ENCODE assay signal across 19 cellular contexts in genomic region chr2:121613774-121614173, GRCh38.
"Had no signal": no experiment of that assay in that cellular context is flagged by ENCODE, and none has a peak within 500 bp of the region (broad histone marks: within the 10 kb centered on the region; RNA-seq: fewer than 3 reads in every experiment).

No MANE protein-coding gene starts in this region.

- H3K4me1 ChIP-seq: breast epithelium had no signal

- H3K4me3 ChIP-seq: ascending aorta, breast epithelium, lower lobe of right lung, ovary, stomach had no signal

- H3K27me3 ChIP-seq: ascending aorta, breast epithelium, ovary, stomach had no signal

- DNase-seq: activated CD4-positive, CD25-positive, alpha-beta regulatory T cell treated with anti-CD3 and anti-CD28 coated beads, Interleukin-2, amount 50 U/mL, for 72 hours; activated CD8-positive, alpha-beta memory T cell treated with anti-CD3 and anti-CD28 coated beads for 24 hours; activated CD8-positive, alpha-beta memory T cell treated with anti-CD3 and anti-CD28 coated beads, Interleukin-2, amount 50 U/mL, for 48 hours; activated effector memory CD4-positive, alpha-beta T cell treated with anti-CD3 and anti-CD28 coated beads, Interleukin-2, amount 50 U/mL, for 16 hours; activated T-cell treated with anti-CD3 and anti-CD28 coated beads, Interleukin-2, amount 50 U/mL, for 72 hours; cerebellar nuclear complex; effector CD8-positive, alpha-beta T cell; foreskin fibroblast; lower lobe of right lung; natural killer cell; ovary; stimulated activated CD4-positive, alpha-beta T cell treated with anti-CD3 and anti-CD28 coated beads, Interleukin-4, amount 100 ng/mL, for 24 hours; stomach; trophoblast cell had no signal

- H3K27ac ChIP-seq: ascending aorta, breast epithelium, lower lobe of right lung, ovary, stomach, VCaP had no signal

- H3K36me3 ChIP-seq: breast epithelium, lower lobe of right lung, ovary had no signal

- ATAC-seq: activated T-cell treated with anti-CD3 and anti-CD28 coated beads, Interleukin-2, amount 50 U/mL, for 72 hours; lower lobe of right lung; natural killer cell; sciatic nerve; stimulated activated effector memory CD8-positive, alpha-beta T cell treated with anti-CD3 and anti-CD28 coated beads, Interleukin-12 subunit alpha, Interleukin-12 subunit beta, amount 100 ng/mL, for 72 hours had no signal

- H3K9me3 ChIP-seq: ascending aorta, breast epithelium, ovary, stomach had no signal
